Comparison of ENCODE assay signal across 8 cellular contexts in genomic region chr6:28134015-28134414, GRCh38. TPM values are rescaled to one million over a fixed set of nuclear protein-coding genes. Genes with fewer than 3 reads are reported as not detected.
A peak's percentile ranks its signal among the peaks of the same experiment; 100 is the strongest.
DNase-seq lines count a peak whose midpoint lies in the region; ATAC-seq and TF ChIP-seq lines count a peak whose summit lies in the region.

No MANE protein-coding gene starts in this region.

- DNase-seq in Ammon's horn (ENCODE audit: low spot score) (peak; percentile 45), GM03348 (ENCODE audit: low spot score) (peak; percentile 23), NCI-H446 treated with DMSO at 0.1 percent for 48 hours (lab: John Stamatoyannopoulos, UW) (peak; percentile 34), astrocyte of the hippocampus (ENCODE audit: low read depth, low spot score) (peak; percentile 46), ureter (ENCODE audit: low spot score) (no peak)
- no peak for DNase-seq in stimulated activated CD8-positive, alpha-beta memory T cell treated with anti-CD3 and anti-CD28 coated beads, Interleukin-4, amount 100 ng/mL, for 48 hours

- TF ChIP-seq CTCF in nephron (IDR thresholded peaks at IDR 0.05; ENCODE audit: unreplicated experiment in 3 of 3): peak; percentile 37 to 42 (median 37)

- H3K27me3 Mint-ChIP-seq in nephron (ENCODE audit: low read depth): no peaks in the 10 kb centered on the region
- H3K27me3 Mint-ChIP-seq in stimulated activated memory B cell treated with anti-CD40 and anti-IgM and Interleukin-4, amounts not matched to agents 10 μg/mL and 1 μg/mL and 100 μg/mL, for 72 hours: no peaks in the 10 kb centered on the region

- H3K4me3 Mint-ChIP-seq in nephron: peak overlapping the region; percentile 63 to 78 (median 74)
- no peak overlapping the region for H3K4me3 Mint-ChIP-seq in stimulated activated memory B cell treated with anti-CD40 and anti-IgM and Interleukin-4, amounts not matched to agents 10 μg/mL and 1 μg/mL and 100 μg/mL, for 72 hours

- H3K27ac Mint-ChIP-seq in nephron: peak overlapping the region; percentile 21 to 70 (median 41)
- H3K27ac Mint-ChIP-seq in stimulated activated memory B cell treated with anti-CD40 and anti-IgM and Interleukin-4, amounts not matched to agents 10 μg/mL and 1 μg/mL and 100 μg/mL, for 72 hours: no peak overlapping the region

- peaks cover 13% of the 10 kb centered on the region for H3K36me3 Mint-ChIP-seq in nephron (ENCODE audit: low read depth)
- H3K36me3 Mint-ChIP-seq in stimulated activated memory B cell treated with anti-CD40 and anti-IgM and Interleukin-4, amounts not matched to agents 10 μg/mL and 1 μg/mL and 100 μg/mL, for 72 hours: peaks cover 29% of the 10 kb centered on the region

- no peaks in the 10 kb centered on the region for H3K9me3 Mint-ChIP-seq in nephron
- H3K9me3 Mint-ChIP-seq in stimulated activated memory B cell treated with anti-CD40 and anti-IgM and Interleukin-4, amounts not matched to agents 10 μg/mL and 1 μg/mL and 100 μg/mL, for 72 hours: no peaks in the 10 kb centered on the region

- no peak for ATAC-seq in stimulated activated memory B cell treated with anti-CD40 and anti-IgM and Interleukin-4, amounts not matched to agents 10 μg/mL and 1 μg/mL and 100 μg/mL, for 72 hours

- peaks cover 42% of the 10 kb centered on the region for H3K4me1 Mint-ChIP-seq in nephron
- H3K4me1 Mint-ChIP-seq in stimulated activated memory B cell treated with anti-CD40 and anti-IgM and Interleukin-4, amounts not matched to agents 10 μg/mL and 1 μg/mL and 100 μg/mL, for 72 hours: peaks cover 53% of the 10 kb centered on the region

RNA-seq across cellular contexts. Expression of gene ZKSCAN8, which starts 7.7 kb away (rescaled TPM):
- total RNA-seq in ureter: 28.6 TPM

RNA-seq across cellular contexts. Expression of gene ZSCAN16, which starts 9.6 kb away (rescaled TPM):
- 9.9 TPM for total RNA-seq in ureter

RNA-seq across cellular contexts. Expression of gene ZNF165, which starts 53.6 kb away (rescaled TPM):
- total RNA-seq in ureter: 1.6 TPM

Comparison
In these comparisons a context has a peak if more than half of its experiments do, and no peak if none do; other contexts are left out.
1. DNase-seq: peak in Ammon's horn (single experiment), GM03348 (single experiment), NCI-H446 treated with DMSO at 0.1 percent for 48 hours (single experiment) and astrocyte of the hippocampus (single experiment); none in ureter (single experiment) and stimulated activated CD8-positive, alpha-beta memory T cell treated with anti-CD3 and anti-CD28 coated beads, Interleukin-4, amount 100 ng/mL, for 48 hours (single experiment).